ENCODE assay signal across 21 cellular contexts in the genomic region with DNA sequence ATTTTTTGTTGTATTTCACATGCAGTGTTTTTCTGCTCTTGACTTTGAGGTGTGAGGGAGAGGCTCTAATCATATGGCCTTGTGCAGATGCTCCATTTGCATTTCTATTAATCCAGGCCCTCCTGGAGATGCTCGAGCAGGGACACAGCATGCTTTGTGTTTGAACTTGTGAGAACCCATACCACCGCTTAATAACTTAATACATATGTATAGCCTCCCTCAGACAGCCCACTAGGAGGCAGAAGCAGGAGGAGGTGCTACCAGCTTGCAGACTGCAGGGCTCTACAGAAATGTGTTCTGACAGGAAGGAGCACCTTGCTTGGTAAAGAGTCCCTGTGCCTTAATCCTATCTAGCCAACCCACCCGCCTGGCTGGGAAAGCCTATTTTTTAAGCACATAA.
A peak's percentile ranks its signal among the peaks of the same experiment; 100 is the strongest.
DNase-seq lines count a peak whose midpoint lies in the region; ATAC-seq and TF ChIP-seq lines count a peak whose summit lies in the region.
"Had no signal": no experiment of that assay in that cellular context is flagged by ENCODE, and none has a peak within 500 bp of the region (broad histone marks: within the 10 kb centered on the region; RNA-seq: fewer than 3 reads in every experiment).

No MANE protein-coding gene starts in this region.

- no peaks in the 10 kb centered on the region for H3K27me3 ChIP-seq in mesendoderm (ENCODE audit: insufficient read depth, low read length, poor library complexity)
- H3K27me3 ChIP-seq: adrenal gland, breast epithelium, colonic mucosa, sigmoid colon had no signal

- H3K4me1 ChIP-seq in mesendoderm (ENCODE audit: control insufficient read depth, low read depth, low read length), result peaks cover 5% of the 10 kb centered on the region
- H3K4me1 ChIP-seq: adrenal gland, breast epithelium, colonic mucosa, parathyroid adenoma, sigmoid colon had no signal

- H3K27ac ChIP-seq in mesendoderm (ENCODE audit: low read depth, low read length), result no peak overlapping the region
- H3K27ac ChIP-seq: adrenal gland, breast epithelium, colonic mucosa, parathyroid adenoma, sigmoid colon had no signal

- H2BK120ac ChIP-seq in mesendoderm (ENCODE audit: low read depth, low read length), result no peak overlapping the region

- H3K4me3 Mint-ChIP-seq in WTC11, result peak overlapping the region; percentile 10; the same call in 1 of the 2 replicates
- H3K4me3 Mint-ChIP-seq in natural killer cell treated with Interleukin-12 subunit alpha and Interleukin-12 subunit beta and Interleukin-15 and Interleukin-18, amount 100 ng/mL, for 72 hours, result no peak overlapping the region
- H3K4me3 Mint-ChIP-seq: activated CD4-positive, alpha-beta memory T cell treated with anti-CD3 and anti-CD28 coated beads, Interleukin-2, amount 10 ng/mL, durations not matched to agents 7 days and 5 days; B cell; naive thymus-derived CD4-positive, alpha-beta T cell; T-helper 2 cell treated with Interferon-gamma antibody and Interleukin-4, amounts not matched to agents 5 μg/mL and 100 μg/mL, for 36 hours; type B pancreatic cell had no signal

- H2BK15ac ChIP-seq in mesendoderm (replicated peaks; ENCODE audit: low read depth), result no peak overlapping the region

- CTCF ChIA-PET in HEK293T (lab: Yijun Ruan, JAX), result no interaction called here
- CTCF ChIA-PET in WTC11 (lab: Charles Lee), result interaction anchor here (0.5 to 2.9 kb wide), 6 partner anchors 9 to 155 kb away, joined by 3 to 15 read pairs (median 6); no protein-coding TSS in a partner anchor

- no peaks in the 10 kb centered on the region for H3K36me3 Mint-ChIP-seq in WTC11
- H3K36me3 Mint-ChIP-seq in natural killer cell treated with Interleukin-12 subunit alpha and Interleukin-12 subunit beta and Interleukin-15 and Interleukin-18, amount 100 ng/mL, for 72 hours, result no peaks in the 10 kb centered on the region
- H3K36me3 Mint-ChIP-seq: naive thymus-derived CD4-positive, alpha-beta T cell; type B pancreatic cell had no signal

- no peak overlapping the region for H4K5ac ChIP-seq in mesendoderm (ENCODE audit: low read length)

- no peak for TF ChIP-seq CTCF in WTC11 (IDR thresholded peaks at IDR 0.05)

- H3K4me3 ChIP-seq in mesendoderm (ENCODE audit: low read length), result no peak overlapping the region
- H3K4me3 ChIP-seq: adrenal gland, breast epithelium, colonic mucosa, sigmoid colon had no signal

- no peaks in the 10 kb centered on the region for H3K36me3 ChIP-seq in mesendoderm (ENCODE audit: control insufficient read depth, insufficient read depth, low read length)
- H3K36me3 ChIP-seq: adrenal gland, breast epithelium, colonic mucosa, sigmoid colon had no signal

- H3K9me3 Mint-ChIP-seq in WTC11, result no peaks in the 10 kb centered on the region
- no peaks in the 10 kb centered on the region for H3K9me3 Mint-ChIP-seq in natural killer cell treated with Interleukin-12 subunit alpha and Interleukin-12 subunit beta and Interleukin-15 and Interleukin-18, amount 100 ng/mL, for 72 hours
- H3K9me3 Mint-ChIP-seq: activated CD4-positive, alpha-beta memory T cell treated with anti-CD3 and anti-CD28 coated beads, Interleukin-2, amount 10 ng/mL, durations not matched to agents 7 days and 5 days; T-helper 2 cell treated with Interferon-gamma antibody and Interleukin-4, amounts not matched to agents 5 μg/mL and 100 μg/mL, for 36 hours; type B pancreatic cell had no signal

- DNase-seq in DMS53 (lab: John Stamatoyannopoulos, UW), result peak; percentile 27
- DNase-seq in DMS53 treated with DMSO at 0.1 percent for 48 hours (lab: John Stamatoyannopoulos, UW; ENCODE audit: unreplicated experiment), result no peak
- peak; percentile 31 for DNase-seq in HEK293T (ENCODE audit: extremely low spot score)
- peak; percentile 51 for DNase-seq in WTC11 (ENCODE audit: low spot score)
- peak; percentile 65 for DNase-seq in mesendoderm
- DNase-seq in natural killer cell treated with Interleukin-12 subunit alpha and Interleukin-12 subunit beta and Interleukin-15 and Interleukin-18, amount 100 ng/mL, for 72 hours (ENCODE audit: low spot score), result no peak
- DNase-seq: activated CD4-positive, alpha-beta memory T cell treated with anti-CD3 and anti-CD28 coated beads, Interleukin-2, amount 10 ng/mL, durations not matched to agents 7 days and 5 days; activated CD4-positive, CD25-positive, alpha-beta regulatory T cell; adrenal gland; colonic mucosa; naive thymus-derived CD4-positive, alpha-beta T cell; NCI-H524 treated with DMSO at 0.1 percent for 48 hours; sigmoid colon had no signal

- no CpG with 5 or more reads among the region's 3 CpGs for WGBS in mesendoderm (ENCODE audit: extremely low coverage, insufficient coverage, low lambda C conversion rate)

- H2BK5ac ChIP-seq in mesendoderm (ENCODE audit: low read length), result no peak overlapping the region

- ATAC-seq in WTC11, result peak; percentile 94
- ATAC-seq in natural killer cell treated with Interleukin-12 subunit alpha and Interleukin-12 subunit beta and Interleukin-15 and Interleukin-18, amount 100 ng/mL, for 72 hours, result no peak
- no peak for ATAC-seq in GM19328 (IDR thresholded peaks at IDR 0.05; ENCODE audit: unreplicated experiment)
- ATAC-seq in HG03108 (IDR thresholded peaks at IDR 0.05; ENCODE audit: unreplicated experiment), result no peak
- ATAC-seq: naive thymus-derived CD4-positive, alpha-beta T cell; SK-N-SH treated with all-trans-retinoic acid at 6 μM for 48 hours had no signal

- no peaks in the 10 kb centered on the region for H3K79me2 ChIP-seq in mesendoderm (ENCODE audit: control insufficient read depth, insufficient read depth, low read length)
- H3K79me2 ChIP-seq: parathyroid adenoma had no signal

- no peak overlapping the region for H2AK5ac ChIP-seq in mesendoderm (ENCODE audit: low read length)

- no peak overlapping the region for H3K4me2 ChIP-seq in mesendoderm (ENCODE audit: low read length)

- peaks cover 45% of the 10 kb centered on the region for H3K4me1 Mint-ChIP-seq in WTC11
- H3K4me1 Mint-ChIP-seq in natural killer cell treated with Interleukin-12 subunit alpha and Interleukin-12 subunit beta and Interleukin-15 and Interleukin-18, amount 100 ng/mL, for 72 hours (ENCODE audit: low read depth in 2 of 2), result no peaks in the 10 kb centered on the region
- H3K4me1 Mint-ChIP-seq: activated CD4-positive, alpha-beta memory T cell treated with anti-CD3 and anti-CD28 coated beads, Interleukin-2, amount 10 ng/mL, durations not matched to agents 7 days and 5 days; B cell had no signal

- no peak overlapping the region for H4K8ac ChIP-seq in mesendoderm (ENCODE audit: low read depth, low read length)

- H3K27me3 Mint-ChIP-seq in WTC11 (ENCODE audit: low read depth), result peaks cover 92% of the 10 kb centered on the region
- H3K27me3 Mint-ChIP-seq in natural killer cell treated with Interleukin-12 subunit alpha and Interleukin-12 subunit beta and Interleukin-15 and Interleukin-18, amount 100 ng/mL, for 72 hours, result peaks cover 22 to 25% of the 10 kb centered on the region in 2 donors

- H3K56ac ChIP-seq in mesendoderm (ENCODE audit: low read length), result no peak overlapping the region

- H3K27ac Mint-ChIP-seq in WTC11, result no peak overlapping the region
- H3K27ac Mint-ChIP-seq in natural killer cell treated with Interleukin-12 subunit alpha and Interleukin-12 subunit beta and Interleukin-15 and Interleukin-18, amount 100 ng/mL, for 72 hours, result no peak overlapping the region
- H3K27ac Mint-ChIP-seq: activated CD4-positive, alpha-beta memory T cell treated with anti-CD3 and anti-CD28 coated beads, Interleukin-2, amount 10 ng/mL, durations not matched to agents 7 days and 5 days; B cell; naive thymus-derived CD4-positive, alpha-beta T cell; T-helper 2 cell treated with Interferon-gamma antibody and Interleukin-4, amounts not matched to agents 5 μg/mL and 100 μg/mL, for 36 hours; type B pancreatic cell had no signal

- no peaks in the 10 kb centered on the region for H3K79me1 ChIP-seq in mesendoderm (ENCODE audit: low read length)

- H3K9ac ChIP-seq in mesendoderm (ENCODE audit: low read length), result no peak overlapping the region
- H3K9ac ChIP-seq: parathyroid adenoma had no signal

- POLR2A ChIA-PET in HEK293T (lab: Yijun Ruan, JAX), result no interaction called here
- POLR2A ChIA-PET in WTC11 (lab: Charles Lee), result no interaction called here

- no peak overlapping the region for H3K4ac ChIP-seq in mesendoderm (ENCODE audit: low read depth, low read length)

- no peak overlapping the region for H3K23ac ChIP-seq in mesendoderm (ENCODE audit: low read length)

- no peak overlapping the region for H3K18ac ChIP-seq in mesendoderm (ENCODE audit: low read length)

TF ChIP-seq in HEK293T, 16 proteins besides CTCF, POLR2A, EP300 and RAD21 (continues in another document):
- no peak for TF ChIP-seq NFRKB (IDR thresholded peaks at IDR 0.05)
- no peak for TF ChIP-seq SUZ12 (IDR thresholded peaks at IDR 0.05)
- no peak for TF ChIP-seq L3MBTL2 (conservative IDR thresholded peaks at IDR 0.05)
- no peak for TF ChIP-seq FOXM1 (IDR thresholded peaks at IDR 0.05; ENCODE audit: borderline replicate concordance)
- no peak for TF ChIP-seq TARDBP (IDR thresholded peaks at IDR 0.05)
- TF ChIP-seq CTBP1 (IDR thresholded peaks at IDR 0.05; ENCODE audit: borderline replicate concordance), result no peak
- no peak for TF ChIP-seq FOXK2 (IDR thresholded peaks at IDR 0.05)
- no peak for TF ChIP-seq SP1 (IDR thresholded peaks at IDR 0.05)

TF ChIP-seq in WTC11, 78 proteins besides CTCF, POLR2A, EP300 and RAD21 (continues in another document):
- TF ChIP-seq, protein P1, sequence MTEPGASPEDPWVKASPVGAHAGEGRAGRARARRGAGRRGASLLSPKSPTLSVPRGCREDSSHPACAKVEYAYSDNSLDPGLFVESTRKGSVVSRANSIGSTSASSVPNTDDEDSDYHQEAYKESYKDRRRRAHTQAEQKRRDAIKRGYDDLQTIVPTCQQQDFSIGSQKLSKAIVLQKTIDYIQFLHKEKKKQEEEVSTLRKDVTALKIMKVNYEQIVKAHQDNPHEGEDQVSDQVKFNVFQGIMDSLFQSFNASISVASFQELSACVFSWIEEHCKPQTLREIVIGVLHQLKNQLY (CRISPR knock-in tag; IDR thresholded peaks at IDR 0.05), result no peak
- TF ChIP-seq SMAD4 (CRISPR knock-in tag; IDR thresholded peaks at IDR 0.05) (no peak), FOXP1 (CRISPR knock-in tag; IDR thresholded peaks at IDR 0.05; ENCODE audit: borderline replicate concordance) (no peak), NFE2L1 (CRISPR knock-in tag; IDR thresholded peaks at IDR 0.05) (no peak), JUN (CRISPR knock-in tag; IDR thresholded peaks at IDR 0.05) (no peak)
- TF ChIP-seq, protein P2, sequence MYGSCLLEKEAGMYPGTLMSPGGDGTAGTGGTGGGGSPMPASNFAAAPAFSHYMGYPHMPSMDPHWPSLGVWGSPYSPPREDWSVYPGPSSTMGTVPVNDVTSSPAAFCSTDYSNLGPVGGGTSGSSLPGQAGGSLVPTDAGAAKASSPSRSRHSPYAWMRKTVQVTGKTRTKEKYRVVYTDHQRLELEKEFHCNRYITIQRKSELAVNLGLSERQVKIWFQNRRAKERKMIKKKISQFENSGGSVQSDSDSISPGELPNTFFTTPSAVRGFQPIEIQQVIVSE (CRISPR knock-in tag; IDR thresholded peaks at IDR 0.05; ENCODE audit: borderline replicate concordance), result no peak

Comparison
In these comparisons a context has a peak if more than half of its experiments do, and no peak if none do; other contexts are left out.
1. DNase-seq: peak in DMS53 (single experiment), HEK293T (single experiment), WTC11 (single experiment) and mesendoderm (single experiment); none in DMS53 treated with DMSO at 0.1 percent for 48 hours (single experiment) and natural killer cell treated with Interleukin-12 subunit alpha and Interleukin-12 subunit beta and Interleukin-15 and Interleukin-18, amount 100 ng/mL, for 72 hours (single experiment).